Comparison of ENCODE assay signal across 25 cellular contexts in genomic region chr9:136014928-136015633, GRCh38. TPM values are rescaled to one million over a fixed set of nuclear protein-coding genes. Genes with fewer than 3 reads are reported as not detected.
DNase-seq lines count a peak whose midpoint lies in the region; ATAC-seq, FAIRE-seq and TF ChIP-seq lines count a peak whose summit lies in the region.
"Had no signal": no experiment of that assay in that cellular context is flagged by ENCODE, and none has a peak within 500 bp of the region (broad histone marks: within the 10 kb centered on the region; RNA-seq: fewer than 3 reads in every experiment).

No MANE protein-coding gene starts in this region.

- peaks cover 3 to 8% of the 10 kb centered on the region in 2 experiments; a peak in 1 of 5 replicates for H3K36me3 ChIP-seq in HepG2 (replicated peaks in 1 of 2; ENCODE audit: control insufficient read depth in 1 of 2, insufficient read depth in 2 of 2, low read length in 2 of 2)
- peaks cover 18 to 72% (median 21%) of the 10 kb centered on the region in 3 donors for H3K36me3 ChIP-seq in tibial artery
- H3K36me3 ChIP-seq: cardiac muscle cell had no signal

- no peak for TF ChIP-seq POLR2A in HepG2 (IDR thresholded peaks at IDR 0.05; ENCODE audit: insufficient read depth in 1 of 2, low read depth in 2 of 2, low read length in 2 of 2)

- H3K27ac ChIP-seq in HepG2 (ENCODE audit: extremely low read length, insufficient read depth, low read length) (no peak overlapping the region), tibial artery (no peak overlapping the region)
- H3K27ac ChIP-seq: cardiac muscle cell, epithelial cell of prostate, hepatocyte had no signal

- intact Hi-C loops in activated B cell treated with CpG ODN at 0.5 μM for 24 hours (cut with micrococcal nuclease), result no loop called here
- intact Hi-C loops in HepG2 (cut with micrococcal nuclease; ENCODE audit: unreplicated experiment), result loop anchor here (5.0 kb wide), 1 partner anchor 37 kb away; no protein-coding TSS in a partner anchor
- intact Hi-C loops in tibial artery (cut with DNase I; ENCODE audit: low total_unique reads), result no loop called here

- H3K4me3 ChIP-seq in HepG2 (replicated peaks in 1 of 3; ENCODE audit: insufficient read depth in 1 of 3, low read depth in 2 of 3, low read length in 3 of 3) (no peak overlapping the region), tibial artery (no peak overlapping the region)
- H3K4me3 ChIP-seq: cardiac muscle cell, hepatocyte had no signal

- H3K4me3 Mint-ChIP-seq in activated naive CD4-positive, alpha-beta T cell treated with anti-CD3 and anti-CD28 coated beads, Interleukin-2, amount 10 ng/mL, durations not matched to agents 7 days and 5 days, result no peak overlapping the region
- no peak overlapping the region for H3K4me3 Mint-ChIP-seq in activated B cell treated with CpG ODN at 0.5 μM for 24 hours

- no TSS peak for BruUV-seq in HepG2 (replicated peaks; lab: Mats Ljungman, UMichigan)

- in situ Hi-C loops in HepG2 (cut with HindIII; ENCODE audit: extremely low pct_ligation_motif_present, low pct_unique_long_range_greater_than_20kb), result no loop called here

- no peak overlapping the region for H3K27ac Mint-ChIP-seq in activated naive CD4-positive, alpha-beta T cell treated with anti-CD3 and anti-CD28 coated beads, Interleukin-2, amount 10 ng/mL, durations not matched to agents 7 days and 5 days
- H3K27ac Mint-ChIP-seq in activated B cell treated with CpG ODN at 0.5 μM for 24 hours, result no peak overlapping the region

- peak; percentile 4 for DNase-seq in activated naive CD4-positive, alpha-beta T cell treated with anti-CD3 and anti-CD28 coated beads, Interleukin-2, amount 50 U/mL, for 16 hours
- no peak for DNase-seq in activated naive CD4-positive, alpha-beta T cell treated with anti-CD3 and anti-CD28 coated beads, Interleukin-2, amount 10 ng/mL, durations not matched to agents 7 days and 5 days
- DNase-seq in activated B cell treated with CpG ODN at 0.5 μM for 24 hours, result peak; percentile 10
- DNase-seq in HepG2 (ENCODE audit: low spot score), result no peak
- peak; percentile 13 to 55 for DNase-seq in tibial artery
- DNase-seq: ACHN; activated gamma-delta T cell; amygdala; C1 segment of cervical spinal cord; foreskin fibroblast; GOT3; mammary epithelial cell; NCI-H1092; NCI-H1930; NCI-H748 treated with DMSO at 0.1 percent for 48 hours; nucleus accumbens; SHP77 treated with DMSO at 0.1 percent for 48 hours; stimulated activated CD8-positive, alpha-beta memory T cell treated with anti-CD3 and anti-CD28 coated beads, Interleukin-4, amount 100 ng/mL, for 48 hours had no signal

- TF ChIP-seq RAD21 in HepG2 (CRISPR knock-in tag; IDR thresholded peaks at IDR 0.05), result no peak

- no peaks in the 10 kb centered on the region for H4K20me1 ChIP-seq in HepG2 (ENCODE audit: insufficient read depth, low read length)

- WGBS in HepG2 (ENCODE audit: low lambda C conversion rate), result 96% methylated on average over 4 of the region's 19 CpGs

- no peak overlapping the region for H3K4me2 ChIP-seq in HepG2 (ENCODE audit: low read depth, low read length)
- H3K4me2 ChIP-seq: hepatocyte had no signal

- TF ChIP-seq EP300 in HepG2 (IDR thresholded peaks at IDR 0.05; ENCODE audit: low read depth in 2 of 2, low read length in 2 of 2) (no peak), HepG2 (CRISPR knock-in tag; IDR thresholded peaks at IDR 0.05; ENCODE audit: borderline replicate concordance) (no peak)

- H3K4me1 ChIP-seq in HepG2 (ENCODE audit: insufficient read depth, low read length) (peaks cover 61% of the 10 kb centered on the region), tibial artery (peaks cover 0 to 32% (median 20%) of the 10 kb centered on the region in 4 donors)

- no peak overlapping the region for H3K9ac ChIP-seq in HepG2 (ENCODE audit: insufficient read depth, low read depth, low read length)

- no peak for FAIRE-seq in HepG2 (lab: Jason Lieb, UNC)
- FAIRE-seq: urothelium cell line had no signal

- H3K27me3 ChIP-seq in HepG2 (ENCODE audit: control insufficient read depth in 1 of 2, insufficient read depth in 2 of 2, low read length in 2 of 2), result no peaks in the 10 kb centered on the region
- H3K27me3 ChIP-seq in tibial artery, result no peaks in the 10 kb centered on the region
- H3K27me3 ChIP-seq: cardiac muscle cell, hepatocyte had no signal

- H3K36me3 Mint-ChIP-seq in activated naive CD4-positive, alpha-beta T cell treated with anti-CD3 and anti-CD28 coated beads, Interleukin-2, amount 10 ng/mL, durations not matched to agents 7 days and 5 days, result no peaks in the 10 kb centered on the region
- no peaks in the 10 kb centered on the region for H3K36me3 Mint-ChIP-seq in activated B cell treated with CpG ODN at 0.5 μM for 24 hours (ENCODE audit: low read depth)

- CTCF ChIA-PET in activated naive CD4-positive, alpha-beta T cell treated with anti-CD3 and anti-CD28 coated beads, Interleukin-2, amount 10 ng/mL, durations not matched to agents 7 days and 5 days (lab: Charles Lee), result no interaction called here
- CTCF ChIA-PET in activated B cell treated with CpG ODN at 0.5 μM for 24 hours (lab: Charles Lee) (no interaction called here), HepG2 (lab: Yijun Ruan, JAX; ENCODE audit: low intra/inter-chr PET ratio, low total read pairs) (no interaction called here)

- ATAC-seq in activated B cell treated with CpG ODN at 0.5 μM for 24 hours (ENCODE audit: low read depth), result no peak
- no peak for ATAC-seq in HepG2
- ATAC-seq in HG02870 (IDR thresholded peaks at IDR 0.05; ENCODE audit: unreplicated experiment), result no peak
- ATAC-seq in GM21723 (IDR thresholded peaks at IDR 0.05; ENCODE audit: unreplicated experiment), result no peak
- ATAC-seq in HG02571 (IDR thresholded peaks at IDR 0.05; ENCODE audit: unreplicated experiment), result no peak

- TF ChIP-seq CTCF in activated B cell treated with CpG ODN at 0.5 μM for 24 hours (IDR thresholded peaks at IDR 0.05) (no peak), HepG2 (CRISPR knock-in tag; IDR thresholded peaks at IDR 0.05) (no peak), tibial artery (IDR thresholded peaks at IDR 0.05) (no peak)

- H3K79me2 ChIP-seq in HepG2 (ENCODE audit: insufficient read depth, low read length), result peaks cover 6% of the 10 kb centered on the region

- H3K9me3 ChIP-seq in HepG2 (ENCODE audit: low read length) (no peaks in the 10 kb centered on the region), tibial artery (no peaks in the 10 kb centered on the region)

- POLR2A ChIA-PET in activated B cell treated with CpG ODN at 0.5 μM for 24 hours (lab: Charles Lee) (no interaction called here), HepG2 (lab: Yijun Ruan, JAX) (interaction anchor here (2.3 to 3.0 kb wide), 2 partner anchors 22 to 36 kb away, joined by 9 to 17 read pairs; no protein-coding TSS in a partner anchor)

- no peaks in the 10 kb centered on the region for H3K4me1 Mint-ChIP-seq in activated naive CD4-positive, alpha-beta T cell treated with anti-CD3 and anti-CD28 coated beads, Interleukin-2, amount 10 ng/mL, durations not matched to agents 7 days and 5 days
- no peaks in the 10 kb centered on the region for H3K4me1 Mint-ChIP-seq in activated B cell treated with CpG ODN at 0.5 μM for 24 hours

- H2AFZ ChIP-seq in HepG2 (ENCODE audit: low read length), result no peak overlapping the region
- H2AFZ ChIP-seq: hepatocyte had no signal

- H3K27me3 Mint-ChIP-seq in activated naive CD4-positive, alpha-beta T cell treated with anti-CD3 and anti-CD28 coated beads, Interleukin-2, amount 10 ng/mL, durations not matched to agents 7 days and 5 days, result no peaks in the 10 kb centered on the region
- H3K27me3 Mint-ChIP-seq in activated B cell treated with CpG ODN at 0.5 μM for 24 hours, result peaks cover 2% of the 10 kb centered on the region

- no peaks in the 10 kb centered on the region for H3K9me3 Mint-ChIP-seq in activated naive CD4-positive, alpha-beta T cell treated with anti-CD3 and anti-CD28 coated beads, Interleukin-2, amount 10 ng/mL, durations not matched to agents 7 days and 5 days
- H3K9me3 Mint-ChIP-seq in activated B cell treated with CpG ODN at 0.5 μM for 24 hours, result no peaks in the 10 kb centered on the region

TF ChIP-seq in HepG2, 621 proteins besides CTCF, POLR2A, EP300 and RAD21:
- TF ChIP-seq ZNF709 (CRISPR knock-in tag; IDR thresholded peaks at IDR 0.05) (no peak), AGO2 (optimal IDR thresholded peaks at IDR 0.05; ENCODE audit: low read depth, low read length) (peak; percentile 58)

RNA-seq across cellular contexts. Expression of gene UBAC1, which starts 53.9 kb away (rescaled TPM):
- 24.3 and 25.5 TPM in 2 replicates for total RNA-seq in activated B cell treated with CpG ODN at 0.5 μM for 24 hours
- total RNA-seq in HepG2 (2016; rRNA removed; fragmentation: Illumina TruSeq; extraction: Trizol), result 28.7 and 32.2 TPM in 2 replicates
- 64.3 and 65.0 TPM in 2 replicates for total RNA-seq in HepG2 (2016; cell fraction: cytosol; rRNA removed; fragmentation: Illumina TruSeq; extraction: Trizol; ENCODE audit: low read depth)
- 24.0 and 31.6 TPM in 2 replicates for total RNA-seq in HepG2 (2016; cell fraction: insoluble cytoplasmic fraction; rRNA removed; fragmentation: Illumina TruSeq; extraction: Trizol)
- 72.1 and 78.0 TPM in 2 replicates for total RNA-seq in HepG2 (2016; cell fraction: membrane; rRNA removed; fragmentation: Illumina TruSeq; extraction: Trizol)
- total RNA-seq in HepG2 (2016; cell fraction: nucleus; rRNA removed; fragmentation: Illumina TruSeq; extraction: Trizol), result 18.2 and 19.5 TPM in 2 replicates
- polyA plus RNA-seq in HepG2 (2011; rRNA removed), result 30.2 and 34.1 TPM in 2 replicates
- 21.2 and 27.8 TPM in 2 replicates for polyA plus RNA-seq in HepG2 (2011; cell fraction: cytosol; rRNA removed)
- polyA plus RNA-seq in HepG2 (2011; cell fraction: nucleus; rRNA removed), result 62.0 and 64.4 TPM in 2 replicates
- 11.8 and 12.0 TPM in 2 replicates for polyA plus RNA-seq in HepG2 (2012)
- polyA plus RNA-seq in HepG2 (2016; cell fraction: cytosol; fragmentation: Illumina TruSeq; extraction: Trizol; ENCODE audit: low read depth), result 61.3 and 64.0 TPM in 2 replicates
- polyA plus RNA-seq in HepG2 (2016; cell fraction: insoluble cytoplasmic fraction; fragmentation: Illumina TruSeq; extraction: Trizol; ENCODE audit: low read depth), result 30.7 and 32.1 TPM in 2 replicates
- 65.3 TPM in 2 replicates for polyA plus RNA-seq in HepG2 (2016; cell fraction: membrane; fragmentation: Illumina TruSeq; extraction: Trizol; ENCODE audit: low read depth)
- 36.3 and 39.7 TPM in 2 replicates for polyA plus RNA-seq in HepG2 (2016; cell fraction: nucleus; fragmentation: Illumina TruSeq; extraction: Trizol; ENCODE audit: insufficient read depth, low read depth)
- polyA minus RNA-seq in HepG2 (2011; rRNA and poly(A)+ RNA removed; ENCODE audit: low replicate concordance), result 13.4 and 58.0 TPM in 2 replicates
- polyA minus RNA-seq in HepG2 (2011; cell fraction: cytosol; rRNA and poly(A)+ RNA removed), result 6.0 and 8.0 TPM in 2 replicates
- 11.2 and 18.6 TPM in 2 replicates for polyA minus RNA-seq in HepG2 (2011; cell fraction: nucleus; rRNA and poly(A)+ RNA removed)

Comparison
In these comparisons a context has a peak if more than half of its experiments do, and no peak if none do; other contexts are left out.
1. DNase-seq: peak in activated naive CD4-positive, alpha-beta T cell treated with anti-CD3 and anti-CD28 coated beads, Interleukin-2, amount 50 U/mL, for 16 hours (single experiment), activated B cell treated with CpG ODN at 0.5 μM for 24 hours (single experiment) and tibial artery (2 of 2); none in activated naive CD4-positive, alpha-beta T cell treated with anti-CD3 and anti-CD28 coated beads, Interleukin-2, amount 10 ng/mL, durations not matched to agents 7 days and 5 days (single experiment) and HepG2 (single experiment).